ENCODE assay signal across 9 cellular contexts in genomic region chr1:228144213-228145049, GRCh38. TPM values are rescaled to one million over a fixed set of nuclear protein-coding genes. Genes with fewer than 3 reads are reported as not detected.
DNase-seq lines count a peak whose midpoint lies in the region; ATAC-seq, FAIRE-seq and TF ChIP-seq lines count a peak whose summit lies in the region.
"Had no signal": no experiment of that assay in that cellular context is flagged by ENCODE, and none has a peak within 500 bp of the region (broad histone marks: within the 10 kb centered on the region; RNA-seq: fewer than 3 reads in every experiment).

No MANE protein-coding gene starts in this region.

- TF ChIP-seq CTCF in GM13977 (IDR thresholded peaks at IDR 0.05; ENCODE audit: extremely low read depth, insufficient read depth, missing control alignments) (no peak), neural crest cell (conservative IDR thresholded peaks at IDR 0.05) (no peak), glutamatergic neuron (IDR thresholded peaks at IDR 0.05; ENCODE audit: partially characterized antibody, unreplicated experiment) (no peak)

- ATAC-seq in activated naive CD8-positive, alpha-beta T cell treated with anti-CD3 and anti-CD28 coated beads, Interleukin-2, amount 10 ng/mL, durations not matched to agents 7 days and 5 days (ENCODE audit: low read depth): no peak
- ATAC-seq: heart right ventricle, left cardiac atrium had no signal

- no peak for FAIRE-seq in RCC 7860 (lab: Jason Lieb, UNC)

- in situ Hi-C loops in GM13977 (cut with MboI; ENCODE audit: low pct_unique_long_range_greater_than_20kb, low sequenced_read_pairs, unreplicated experiment): no loop called here

- peak; percentile 11 for DNase-seq in COLO668 (lab: John Stamatoyannopoulos, UW; ENCODE audit: unreplicated experiment)
- peak; percentile 7 for DNase-seq in GM13977 (ENCODE audit: low spot score)
- DNase-seq in activated naive CD8-positive, alpha-beta T cell treated with anti-CD3 and anti-CD28 coated beads, Interleukin-2, amount 10 ng/mL, durations not matched to agents 7 days and 5 days: no peak
- no peak for DNase-seq in neural crest cell (ENCODE audit: low read depth, low spot score)
- no peak for DNase-seq in glutamatergic neuron
- DNase-seq in DMS 273 treated with DMSO at 0.1 percent for 48 hours (lab: John Stamatoyannopoulos, UW): no peak
- no peak for DNase-seq in RCC 7860 (ENCODE audit: low spot score)
- DNase-seq: heart right ventricle, left cardiac atrium had no signal

- H3K9me3 Mint-ChIP-seq in activated naive CD8-positive, alpha-beta T cell treated with anti-CD3 and anti-CD28 coated beads, Interleukin-2, amount 10 ng/mL, durations not matched to agents 7 days and 5 days: no peaks in the 10 kb centered on the region
- no peaks in the 10 kb centered on the region for H3K9me3 Mint-ChIP-seq in neural crest cell
- H3K9me3 Mint-ChIP-seq in glutamatergic neuron (ENCODE audit: unreplicated experiment): peaks cover 14% of the 10 kb centered on the region

- H3K4me3 Mint-ChIP-seq in activated naive CD8-positive, alpha-beta T cell treated with anti-CD3 and anti-CD28 coated beads, Interleukin-2, amount 10 ng/mL, durations not matched to agents 7 days and 5 days: no peak overlapping the region
- peak overlapping the region; percentile 55 for H3K4me3 Mint-ChIP-seq in neural crest cell
- no peak overlapping the region for H3K4me3 Mint-ChIP-seq in glutamatergic neuron (ENCODE audit: unreplicated experiment)

- no peaks in the 10 kb centered on the region for H3K27me3 Mint-ChIP-seq in activated naive CD8-positive, alpha-beta T cell treated with anti-CD3 and anti-CD28 coated beads, Interleukin-2, amount 10 ng/mL, durations not matched to agents 7 days and 5 days
- H3K27me3 Mint-ChIP-seq in neural crest cell (ENCODE audit: low read depth): peaks cover 6% of the 10 kb centered on the region
- H3K27me3 Mint-ChIP-seq in glutamatergic neuron (ENCODE audit: unreplicated experiment): peaks cover 13% of the 10 kb centered on the region

- H3K36me3 Mint-ChIP-seq in activated naive CD8-positive, alpha-beta T cell treated with anti-CD3 and anti-CD28 coated beads, Interleukin-2, amount 10 ng/mL, durations not matched to agents 7 days and 5 days: peaks cover 11% of the 10 kb centered on the region
- H3K36me3 Mint-ChIP-seq in neural crest cell (ENCODE audit: low read depth) (no peaks in the 10 kb centered on the region), glutamatergic neuron (ENCODE audit: unreplicated experiment) (no peaks in the 10 kb centered on the region)

- POLR2A ChIA-PET in activated naive CD8-positive, alpha-beta T cell treated with anti-CD3 and anti-CD28 coated beads, Interleukin-2, amount 10 ng/mL, durations not matched to agents 7 days and 5 days (lab: Charles Lee): interaction anchor here (0.6 to 2.6 kb wide), 3 partner anchors 9 to 21 kb away, joined by 3 to 10 read pairs (median 6); partner anchors contain the start of gene IBA57

- H3K27ac Mint-ChIP-seq in activated naive CD8-positive, alpha-beta T cell treated with anti-CD3 and anti-CD28 coated beads, Interleukin-2, amount 10 ng/mL, durations not matched to agents 7 days and 5 days: peak overlapping the region; percentile 79
- H3K27ac Mint-ChIP-seq in neural crest cell (ENCODE audit: unreplicated experiment) (peak overlapping the region; percentile 57), glutamatergic neuron (ENCODE audit: unreplicated experiment) (no peak overlapping the region)

- peaks cover 24% of the 10 kb centered on the region for H3K4me1 Mint-ChIP-seq in activated naive CD8-positive, alpha-beta T cell treated with anti-CD3 and anti-CD28 coated beads, Interleukin-2, amount 10 ng/mL, durations not matched to agents 7 days and 5 days
- peaks cover 16% of the 10 kb centered on the region for H3K4me1 Mint-ChIP-seq in neural crest cell
- H3K4me1 Mint-ChIP-seq in glutamatergic neuron (ENCODE audit: low read depth, unreplicated experiment): peaks cover 12% of the 10 kb centered on the region

RNA-seq across cellular contexts. Expression of gene GUK1, which starts 4.4 kb away (rescaled TPM):
- 100 to 1,000 TPM; 289 to 327 TPM for total RNA-seq in activated naive CD8-positive, alpha-beta T cell treated with anti-CD3 and anti-CD28 coated beads, Interleukin-2, amount 10 ng/mL, durations not matched to agents 7 days and 5 days
- total RNA-seq in neural crest cell (114 and 115 TPM in 2 replicates), glutamatergic neuron (ENCODE audit: unreplicated experiment) (128 TPM)

RNA-seq across cellular contexts. Expression of gene GJC2, which starts 5.3 kb away (rescaled TPM):
- total RNA-seq in activated naive CD8-positive, alpha-beta T cell treated with anti-CD3 and anti-CD28 coated beads, Interleukin-2, amount 10 ng/mL, durations not matched to agents 7 days and 5 days: 1 to 10 TPM; 6.2 to 7.7 TPM
- total RNA-seq in neural crest cell: 0.65 and 0.68 TPM in 2 replicates
- 3.0 TPM for total RNA-seq in glutamatergic neuron (ENCODE audit: unreplicated experiment)

RNA-seq across cellular contexts. Expression of gene IBA57, which starts 21.2 kb away (rescaled TPM):
- 10 to 100 TPM in 1 of 2 experiments, 1 to 10 TPM in 1; 9.7 to 12.2 TPM for total RNA-seq in activated naive CD8-positive, alpha-beta T cell treated with anti-CD3 and anti-CD28 coated beads, Interleukin-2, amount 10 ng/mL, durations not matched to agents 7 days and 5 days
- total RNA-seq in neural crest cell (8.3 and 10.4 TPM in 2 replicates), glutamatergic neuron (ENCODE audit: unreplicated experiment) (7.7 TPM)

RNA-seq across cellular contexts. Expression of gene MRPL55, which starts 35.3 kb away (rescaled TPM):
- 10 to 100 TPM; 53.6 to 53.7 TPM for total RNA-seq in activated naive CD8-positive, alpha-beta T cell treated with anti-CD3 and anti-CD28 coated beads, Interleukin-2, amount 10 ng/mL, durations not matched to agents 7 days and 5 days
- 61.9 and 67.3 TPM in 2 replicates for total RNA-seq in neural crest cell
- 61.5 TPM for total RNA-seq in glutamatergic neuron (ENCODE audit: unreplicated experiment)

RNA-seq across cellular contexts. Expression of gene C1orf35, which starts 41.3 kb away (rescaled TPM):
- 10 to 100 TPM; 25.2 to 29.2 TPM for total RNA-seq in activated naive CD8-positive, alpha-beta T cell treated with anti-CD3 and anti-CD28 coated beads, Interleukin-2, amount 10 ng/mL, durations not matched to agents 7 days and 5 days
- total RNA-seq in neural crest cell (29.1 and 29.7 TPM in 2 replicates), glutamatergic neuron (ENCODE audit: unreplicated experiment) (21.9 TPM)

Comparison
In these comparisons a context has a peak if more than half of its experiments do, and no peak if none do; other contexts are left out.
1. DNase-seq: peak in COLO668 (single experiment) and GM13977 (single experiment); none in activated naive CD8-positive, alpha-beta T cell treated with anti-CD3 and anti-CD28 coated beads, Interleukin-2, amount 10 ng/mL, durations not matched to agents 7 days and 5 days (single experiment), neural crest cell (single experiment), glutamatergic neuron (single experiment), DMS 273 treated with DMSO at 0.1 percent for 48 hours (single experiment) and RCC 7860 (single experiment).